ENCODE assay signal across 1 cellular context in the genomic region with DNA sequence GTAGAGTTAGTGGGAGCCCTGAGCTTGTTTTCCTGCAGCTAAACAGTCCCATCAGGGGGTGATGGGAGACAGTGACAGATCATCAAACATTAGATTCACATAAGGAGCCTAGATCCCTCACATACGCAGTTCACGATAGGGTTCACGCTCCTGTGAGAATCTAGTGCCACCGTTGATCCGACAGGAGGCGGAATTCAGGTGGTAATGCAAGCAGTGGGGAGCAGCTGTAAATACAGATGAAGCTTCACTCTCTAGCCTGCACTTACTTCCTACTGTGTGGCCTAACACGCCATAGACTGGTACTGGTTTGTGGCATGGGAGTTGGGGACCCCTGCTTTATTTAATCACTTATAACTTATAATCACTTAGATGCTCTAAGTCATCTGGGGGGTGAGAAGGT.
TF ChIP-seq lines count a peak whose summit lies in the region.

No MANE protein-coding gene starts in this region.

TF ChIP-seq in GM23338, 12 proteins besides CTCF, POLR2A, EP300 and RAD21 (continued from another document):
- TF ChIP-seq STAT1 (IDR thresholded peaks at IDR 0.05; ENCODE audit: unreplicated experiment) (no peak), ZNF462 (CRISPR knock-in tag; IDR thresholded peaks at IDR 0.05) (no peak), EZH2phosphoT487 (IDR thresholded peaks at IDR 0.05; ENCODE audit: unreplicated experiment) (no peak), CREB1 (CRISPR knock-in tag; IDR thresholded peaks at IDR 0.05; ENCODE audit: low read depth) (no peak), NANOG (IDR thresholded peaks at IDR 0.05; ENCODE audit: borderline replicate concordance) (no peak)
